ENCODE assay signal across 1 cellular context in genomic region chr22:27794244-27794643, GRCh38.
TF ChIP-seq lines count a peak whose summit lies in the region.

No MANE protein-coding gene starts in this region.

TF ChIP-seq in GM23338, 12 proteins besides CTCF, POLR2A, EP300 and RAD21 (continued from another document):
- TF ChIP-seq ZNF462 (CRISPR knock-in tag; IDR thresholded peaks at IDR 0.05) = no peak
- no peak for TF ChIP-seq NANOG (IDR thresholded peaks at IDR 0.05; ENCODE audit: borderline replicate concordance)
- no peak for TF ChIP-seq ZNF331 (CRISPR knock-in tag; IDR thresholded peaks at IDR 0.05; ENCODE audit: low read depth)
- TF ChIP-seq CREB1 (CRISPR knock-in tag; IDR thresholded peaks at IDR 0.05; ENCODE audit: low read depth) = no peak
- no peak for TF ChIP-seq EZH2phosphoT487 (IDR thresholded peaks at IDR 0.05; ENCODE audit: unreplicated experiment)
- TF ChIP-seq ETS1 (IDR thresholded peaks at IDR 0.05) = no peak
- no peak for TF ChIP-seq REST (IDR thresholded peaks at IDR 0.05; ENCODE audit: unreplicated experiment)
- TF ChIP-seq POLR2AphosphoS5 (IDR thresholded peaks at IDR 0.05; ENCODE audit: low read depth) = no peak
- TF ChIP-seq STAT1 (IDR thresholded peaks at IDR 0.05; ENCODE audit: unreplicated experiment) = no peak
- no peak for TF ChIP-seq ZNF114 (CRISPR knock-in tag; IDR thresholded peaks at IDR 0.05)
